8 cellular contexts compared by ENCODE assay signal in genomic region chr13:39655041-39655568, GRCh38. TPM values are rescaled to one million over a fixed set of nuclear protein-coding genes. Genes with fewer than 3 reads are reported as not detected.
A peak's percentile ranks its signal among the peaks of the same experiment; 100 is the strongest.
DNase-seq lines count a peak whose midpoint lies in the region; ATAC-seq, FAIRE-seq and TF ChIP-seq lines count a peak whose summit lies in the region.

No MANE protein-coding gene starts in this region.

- H3K27me3 Mint-ChIP-seq in Calu3 (ENCODE audit: unreplicated experiment) (no peaks in the 10 kb centered on the region), glutamatergic neuron (ENCODE audit: unreplicated experiment) (peaks cover 8% of the 10 kb centered on the region)

- H3K4me1 ChIP-seq in HCT116 (ENCODE audit: control insufficient read depth in 1 of 2, insufficient read depth in 2 of 2, low read length in 2 of 2) (peaks cover 0 to 11% of the 10 kb centered on the region in 2 experiments; a peak in 3 of 4 replicates), small intestine (ENCODE audit: control insufficient read depth in 2 of 2, insufficient read depth in 1 of 2, low read depth in 1 of 2, low read length in 1 of 2) (no peaks in the 10 kb centered on the region)

- CTCF ChIA-PET in Calu3 (lab: Charles Lee) (no interaction called here), HCT116 (lab: Charles Lee) (no interaction called here)

- no peaks in the 10 kb centered on the region for H3K9me3 Mint-ChIP-seq in Calu3 (ENCODE audit: low read depth, unreplicated experiment)
- H3K9me3 Mint-ChIP-seq in glutamatergic neuron (ENCODE audit: unreplicated experiment): peaks cover 5% of the 10 kb centered on the region

- H3K4me3 Mint-ChIP-seq in Calu3 (ENCODE audit: low read depth, unreplicated experiment) (peak overlapping the region; percentile 98), glutamatergic neuron (ENCODE audit: unreplicated experiment) (peak overlapping the region; percentile 98)

- H3K27ac ChIP-seq in HCT116 (ENCODE audit: low read depth, low read length) (no peak overlapping the region), SK-N-MC (no peak overlapping the region), small intestine (ENCODE audit: low read depth in 1 of 2, low read length in 1 of 2) (peak overlapping the region in 1 of 2 donors; percentile 83)

- H3K36me3 Mint-ChIP-seq in Calu3 (ENCODE audit: insufficient read depth, unreplicated experiment) (peaks cover 16% of the 10 kb centered on the region), glutamatergic neuron (ENCODE audit: unreplicated experiment) (no peaks in the 10 kb centered on the region)

- H3K4me1 Mint-ChIP-seq in Calu3 (ENCODE audit: low read depth, unreplicated experiment): peaks cover 6% of the 10 kb centered on the region
- peaks cover 1% of the 10 kb centered on the region for H3K4me1 Mint-ChIP-seq in glutamatergic neuron (ENCODE audit: low read depth, unreplicated experiment)

- peaks cover 0 to 4% of the 10 kb centered on the region in 2 experiments; a peak in 1 of 4 replicates for H3K36me3 ChIP-seq in HCT116 (ENCODE audit: control insufficient read depth in 1 of 2, insufficient read depth in 2 of 2, low read length in 2 of 2)
- peaks cover 6% of the 10 kb centered on the region; the same call in 1 of the 2 replicates for H3K36me3 ChIP-seq in SK-N-MC (ENCODE audit: insufficient read depth, low read length)
- no peaks in the 10 kb centered on the region for H3K36me3 ChIP-seq in small intestine (ENCODE audit: control insufficient read depth in 2 of 2, insufficient read depth in 2 of 2, low read length in 2 of 2)

- DNase-seq in Calu3 (no peak), HCT116 (ENCODE audit: low read depth, low spot score) (no peak), SK-N-MC (ENCODE audit: low read depth, low spot score) (no peak), glutamatergic neuron (no peak), small intestine (no peak), DMS153 treated with DMSO at 0.1 percent for 48 hours (lab: John Stamatoyannopoulos, UW; ENCODE audit: unreplicated experiment) (no peak), HK-2 (ENCODE audit: unreplicated experiment) (no peak), middle frontal gyrus (ENCODE audit: extremely low spot score, low spot score) (no peak)

- RAD21 ChIA-PET in HCT116 (lab: Charles Lee; ENCODE audit: low non-redundant PET in 1 of 2, low total read pairs in 2 of 2, uncharacterized antibody in 2 of 2, unreplicated experiment in 2 of 2): no interaction called here

- H3K27me3 ChIP-seq in HCT116 (ENCODE audit: insufficient read depth, low read length) (no peaks in the 10 kb centered on the region), small intestine (ENCODE audit: control insufficient read depth in 2 of 2, insufficient read depth in 2 of 2, low read length in 2 of 2) (peaks cover 0 to 2% of the 10 kb centered on the region in 2 donors)

- H3K9ac ChIP-seq in HCT116 (ENCODE audit: low read length) (no peak overlapping the region), SK-N-MC (ENCODE audit: insufficient read length) (no peak overlapping the region)

- peak overlapping the region; percentile 64 for H3K27ac Mint-ChIP-seq in Calu3 (ENCODE audit: unreplicated experiment)
- no peak overlapping the region for H3K27ac Mint-ChIP-seq in glutamatergic neuron (ENCODE audit: unreplicated experiment)

- BruUV-seq in Calu3 (replicated peaks; lab: Mats Ljungman, UMichigan) (no TSS peak), HCT116 (replicated peaks; lab: Mats Ljungman, UMichigan) (TSS peak; percentile 79)

- intact Hi-C loops in Calu3 (cut with micrococcal nuclease; ENCODE audit: unreplicated experiment) (no loop called here), HCT116 (cut with micrococcal nuclease) (no loop called here)

- no peaks in the 10 kb centered on the region for H4K20me1 ChIP-seq in HCT116 (ENCODE audit: insufficient read depth)

- peak overlapping the region; percentile 73 for H3K4me2 ChIP-seq in HCT116 (ENCODE audit: low read length)

- TF ChIP-seq CTCF in Calu3 (IDR thresholded peaks at IDR 0.05; ENCODE audit: unreplicated experiment): no peak
- no peak for TF ChIP-seq CTCF in HCT116 (IDR thresholded peaks at IDR 0.05 in 2 of 3, conservative IDR thresholded peaks at IDR 0.05 in 1 of 3; ENCODE audit: borderline replicate concordance in 1 of 3, insufficient read depth in 1 of 3, low read depth in 2 of 3, low read length in 2 of 3)
- TF ChIP-seq CTCF in glutamatergic neuron (IDR thresholded peaks at IDR 0.05; ENCODE audit: partially characterized antibody, unreplicated experiment): no peak

- POLR2A ChIA-PET in HCT116 (lab: Charles Lee): no interaction called here

- no peak for TF ChIP-seq RAD21 in HCT116 (IDR thresholded peaks at IDR 0.05; ENCODE audit: low read depth)

- WGBS in small intestine, 3 donors: 0% methylated on average over 2 of the region's 2 CpGs

- FAIRE-seq in small intestine (lab: Jason Lieb, UNC): no peak

- no peaks in the 10 kb centered on the region; the same call in 1 of the 2 replicates for H3K79me2 ChIP-seq in HCT116 (ENCODE audit: insufficient read depth, low read length)

- no peaks in the 10 kb centered on the region for H3K9me3 ChIP-seq in HCT116 (ENCODE audit: control insufficient read depth in 1 of 2, insufficient read depth in 1 of 2, low read depth in 1 of 2, low read length in 2 of 2)
- H3K9me3 ChIP-seq in SK-N-MC (ENCODE audit: low read depth, low read length): no peaks in the 10 kb centered on the region
- no peaks in the 10 kb centered on the region for H3K9me3 ChIP-seq in small intestine (ENCODE audit: control insufficient read depth, low read depth)

- no peaks in the 10 kb centered on the region for H3K9me2 ChIP-seq in HCT116 (ENCODE audit: insufficient read depth)

- no peak for TF ChIP-seq POLR2A in HCT116 (IDR thresholded peaks at IDR 0.05; ENCODE audit: borderline replicate concordance, extremely low read depth, insufficient read depth, insufficient read length)

- H2AFZ ChIP-seq in HCT116 (ENCODE audit: low read depth, low read length, poor library complexity, severe bottlenecking): peak overlapping the region; percentile 36

- ATAC-seq in HCT116: peak; percentile 11

- H3K4me3 ChIP-seq in HCT116 (replicated peaks in 1 of 2; ENCODE audit: low read depth in 1 of 2, low read length in 2 of 2) (peak overlapping the region; percentile 78 to 80), SK-N-MC (peak overlapping the region; percentile 82), small intestine (ENCODE audit: low read depth in 1 of 2, low read length in 2 of 2) (peak overlapping the region; percentile 86 to 96)

TF ChIP-seq in HCT116, 20 proteins besides CTCF, POLR2A, EP300 and RAD21:
- TF ChIP-seq TCF7L2 (IDR thresholded peaks at IDR 0.05; ENCODE audit: borderline replicate concordance, extremely low read depth, insufficient read depth, insufficient read length): no peak
- TF ChIP-seq, protein P1, sequence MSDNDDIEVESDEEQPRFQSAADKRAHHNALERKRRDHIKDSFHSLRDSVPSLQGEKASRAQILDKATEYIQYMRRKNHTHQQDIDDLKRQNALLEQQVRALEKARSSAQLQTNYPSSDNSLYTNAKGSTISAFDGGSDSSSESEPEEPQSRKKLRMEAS (IDR thresholded peaks at IDR 0.05): 0 out of 2 replicates have a peak, but pooled peaks have one; percentile 12

RNA-seq across cellular contexts. Expression of gene COG6, which starts 0.4 kb away (rescaled TPM):
- 23.7 and 26.6 TPM in 2 replicates for total RNA-seq in Calu3 (2022)
- total RNA-seq in HCT116 (2021; ENCODE audit: unreplicated experiment): 33.6 TPM
- 7.5 and 10.7 TPM in 2 replicates for polyA plus RNA-seq in HCT116 (2012)
- total RNA-seq in glutamatergic neuron (ENCODE audit: unreplicated experiment): 25.5 TPM
- polyA plus RNA-seq in small intestine: 10 to 100 TPM in 1 of 3 donors, 1 to 10 TPM in 2; 9.5 to 10.5 (median 9.6) TPM

RNA-seq across cellular contexts. Expression of gene LHFPL6, which starts 52.1 kb away (rescaled TPM):
- total RNA-seq in Calu3 (2022) (0.42 TPM in 1 of 2 replicates, not detected in the other), HCT116 (2021; ENCODE audit: unreplicated experiment) (0.22 TPM), glutamatergic neuron (ENCODE audit: unreplicated experiment) (1.7 TPM)
- 0.04 and 0.17 TPM in 2 replicates for polyA plus RNA-seq in HCT116 (2012)
- polyA plus RNA-seq in small intestine: 10 to 100 TPM in 1 of 3 donors, 1 to 10 TPM in 1, under 1 TPM in 1; 0.22 to 19.9 (median 1.6) TPM
